In the genomic region with DNA sequence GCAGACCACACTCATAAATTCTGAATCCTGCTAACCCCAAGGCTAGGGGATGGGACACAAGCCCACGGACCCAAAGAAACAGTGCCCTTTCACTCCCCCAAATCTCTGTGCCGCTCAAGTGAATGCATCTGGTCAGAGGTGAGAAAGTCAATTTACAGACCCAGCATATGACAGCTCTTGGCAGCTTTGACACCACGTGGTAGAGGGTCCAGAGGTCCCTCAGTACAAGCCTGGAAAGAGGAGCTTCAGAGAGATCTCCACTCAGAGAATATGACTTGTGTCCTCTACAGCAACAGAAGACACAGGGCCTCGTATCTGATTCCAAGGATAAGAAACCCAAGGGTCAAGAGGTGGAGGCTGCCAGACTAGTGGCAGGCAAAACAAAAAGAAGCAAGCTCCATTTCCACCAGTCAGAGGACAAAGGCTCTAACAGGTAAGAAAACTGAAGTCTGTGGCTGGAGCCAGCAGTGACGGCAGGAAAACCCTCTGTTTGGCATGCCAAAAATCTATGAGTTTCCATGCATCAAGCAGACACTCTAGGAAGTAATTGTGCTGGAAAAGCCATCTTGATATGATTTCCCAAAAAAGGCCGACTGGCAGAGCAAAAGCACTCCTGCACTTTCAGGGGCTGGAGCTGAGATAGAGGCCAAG, we compare ENCODE assay signal across 2 cellular contexts.
TF ChIP-seq lines count a peak whose summit lies in the region.

No MANE protein-coding gene starts in this region.

TF ChIP-seq in GM12878, 131 proteins besides CTCF, POLR2A, EP300 and RAD21 (continued from another document):
- TF ChIP-seq, protein P1, sequence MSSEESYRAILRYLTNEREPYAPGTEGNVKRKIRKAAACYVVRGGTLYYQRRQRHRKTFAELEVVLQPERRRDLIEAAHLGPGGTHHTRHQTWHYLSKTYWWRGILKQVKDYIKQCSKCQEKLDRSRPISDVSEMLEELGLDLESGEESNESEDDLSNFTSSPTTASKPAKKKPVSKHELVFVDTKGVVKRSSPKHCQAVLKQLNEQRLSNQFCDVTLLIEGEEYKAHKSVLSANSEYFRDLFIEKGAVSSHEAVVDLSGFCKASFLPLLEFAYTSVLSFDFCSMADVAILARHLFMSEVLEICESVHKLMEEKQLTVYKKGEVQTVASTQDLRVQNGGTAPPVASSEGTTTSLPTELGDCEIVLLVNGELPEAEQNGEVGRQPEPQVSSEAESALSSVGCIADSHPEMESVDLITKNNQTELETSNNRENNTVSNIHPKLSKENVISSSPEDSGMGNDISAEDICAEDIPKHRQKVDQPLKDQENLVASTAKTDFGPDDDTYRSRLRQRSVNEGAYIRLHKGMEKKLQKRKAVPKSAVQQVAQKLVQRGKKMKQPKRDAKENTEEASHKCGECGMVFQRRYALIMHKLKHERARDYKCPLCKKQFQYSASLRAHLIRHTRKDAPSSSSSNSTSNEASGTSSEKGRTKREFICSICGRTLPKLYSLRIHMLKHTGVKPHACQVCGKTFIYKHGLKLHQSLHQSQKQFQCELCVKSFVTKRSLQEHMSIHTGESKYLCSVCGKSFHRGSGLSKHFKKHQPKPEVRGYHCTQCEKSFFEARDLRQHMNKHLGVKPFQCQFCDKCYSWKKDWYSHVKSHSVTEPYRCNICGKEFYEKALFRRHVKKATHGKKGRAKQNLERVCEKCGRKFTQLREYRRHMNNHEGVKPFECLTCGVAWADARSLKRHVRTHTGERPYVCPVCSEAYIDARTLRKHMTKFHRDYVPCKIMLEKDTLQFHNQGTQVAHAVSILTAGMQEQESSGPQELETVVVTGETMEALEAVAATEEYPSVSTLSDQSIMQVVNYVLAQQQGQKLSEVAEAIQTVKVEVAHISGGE (CRISPR knock-in tag; IDR thresholded peaks at IDR 0.05) = peak; percentile 22; the same call in 1 of the 2 replicates
- TF ChIP-seq, protein P2, sequence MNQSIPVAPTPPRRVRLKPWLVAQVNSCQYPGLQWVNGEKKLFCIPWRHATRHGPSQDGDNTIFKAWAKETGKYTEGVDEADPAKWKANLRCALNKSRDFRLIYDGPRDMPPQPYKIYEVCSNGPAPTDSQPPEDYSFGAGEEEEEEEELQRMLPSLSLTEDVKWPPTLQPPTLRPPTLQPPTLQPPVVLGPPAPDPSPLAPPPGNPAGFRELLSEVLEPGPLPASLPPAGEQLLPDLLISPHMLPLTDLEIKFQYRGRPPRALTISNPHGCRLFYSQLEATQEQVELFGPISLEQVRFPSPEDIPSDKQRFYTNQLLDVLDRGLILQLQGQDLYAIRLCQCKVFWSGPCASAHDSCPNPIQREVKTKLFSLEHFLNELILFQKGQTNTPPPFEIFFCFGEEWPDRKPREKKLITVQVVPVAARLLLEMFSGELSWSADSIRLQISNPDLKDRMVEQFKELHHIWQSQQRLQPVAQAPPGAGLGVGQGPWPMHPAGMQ (IDR thresholded peaks at IDR 0.05; ENCODE audit: borderline replicate concordance) = no peak

TF ChIP-seq in WTC11, 78 proteins besides CTCF, POLR2A, EP300 and RAD21 (continued from another document):
- TF ChIP-seq, protein P3, sequence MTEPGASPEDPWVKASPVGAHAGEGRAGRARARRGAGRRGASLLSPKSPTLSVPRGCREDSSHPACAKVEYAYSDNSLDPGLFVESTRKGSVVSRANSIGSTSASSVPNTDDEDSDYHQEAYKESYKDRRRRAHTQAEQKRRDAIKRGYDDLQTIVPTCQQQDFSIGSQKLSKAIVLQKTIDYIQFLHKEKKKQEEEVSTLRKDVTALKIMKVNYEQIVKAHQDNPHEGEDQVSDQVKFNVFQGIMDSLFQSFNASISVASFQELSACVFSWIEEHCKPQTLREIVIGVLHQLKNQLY (CRISPR knock-in tag; IDR thresholded peaks at IDR 0.05) = no peak
- TF ChIP-seq, protein P4, sequence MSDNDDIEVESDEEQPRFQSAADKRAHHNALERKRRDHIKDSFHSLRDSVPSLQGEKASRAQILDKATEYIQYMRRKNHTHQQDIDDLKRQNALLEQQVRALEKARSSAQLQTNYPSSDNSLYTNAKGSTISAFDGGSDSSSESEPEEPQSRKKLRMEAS (CRISPR knock-in tag; IDR thresholded peaks at IDR 0.05) = no peak
- TF ChIP-seq, protein P5, sequence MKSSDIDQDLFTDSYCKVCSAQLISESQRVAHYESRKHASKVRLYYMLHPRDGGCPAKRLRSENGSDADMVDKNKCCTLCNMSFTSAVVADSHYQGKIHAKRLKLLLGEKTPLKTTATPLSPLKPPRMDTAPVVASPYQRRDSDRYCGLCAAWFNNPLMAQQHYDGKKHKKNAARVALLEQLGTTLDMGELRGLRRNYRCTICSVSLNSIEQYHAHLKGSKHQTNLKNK (CRISPR knock-in tag; IDR thresholded peaks at IDR 0.05) = no peak
- TF ChIP-seq, protein P6, sequence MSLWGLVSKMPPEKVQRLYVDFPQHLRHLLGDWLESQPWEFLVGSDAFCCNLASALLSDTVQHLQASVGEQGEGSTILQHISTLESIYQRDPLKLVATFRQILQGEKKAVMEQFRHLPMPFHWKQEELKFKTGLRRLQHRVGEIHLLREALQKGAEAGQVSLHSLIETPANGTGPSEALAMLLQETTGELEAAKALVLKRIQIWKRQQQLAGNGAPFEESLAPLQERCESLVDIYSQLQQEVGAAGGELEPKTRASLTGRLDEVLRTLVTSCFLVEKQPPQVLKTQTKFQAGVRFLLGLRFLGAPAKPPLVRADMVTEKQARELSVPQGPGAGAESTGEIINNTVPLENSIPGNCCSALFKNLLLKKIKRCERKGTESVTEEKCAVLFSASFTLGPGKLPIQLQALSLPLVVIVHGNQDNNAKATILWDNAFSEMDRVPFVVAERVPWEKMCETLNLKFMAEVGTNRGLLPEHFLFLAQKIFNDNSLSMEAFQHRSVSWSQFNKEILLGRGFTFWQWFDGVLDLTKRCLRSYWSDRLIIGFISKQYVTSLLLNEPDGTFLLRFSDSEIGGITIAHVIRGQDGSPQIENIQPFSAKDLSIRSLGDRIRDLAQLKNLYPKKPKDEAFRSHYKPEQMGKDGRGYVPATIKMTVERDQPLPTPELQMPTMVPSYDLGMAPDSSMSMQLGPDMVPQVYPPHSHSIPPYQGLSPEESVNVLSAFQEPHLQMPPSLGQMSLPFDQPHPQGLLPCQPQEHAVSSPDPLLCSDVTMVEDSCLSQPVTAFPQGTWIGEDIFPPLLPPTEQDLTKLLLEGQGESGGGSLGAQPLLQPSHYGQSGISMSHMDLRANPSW (CRISPR knock-in tag; conservative IDR thresholded peaks at IDR 0.05; ENCODE audit: low read depth) = no peak
- TF ChIP-seq, protein P7, sequence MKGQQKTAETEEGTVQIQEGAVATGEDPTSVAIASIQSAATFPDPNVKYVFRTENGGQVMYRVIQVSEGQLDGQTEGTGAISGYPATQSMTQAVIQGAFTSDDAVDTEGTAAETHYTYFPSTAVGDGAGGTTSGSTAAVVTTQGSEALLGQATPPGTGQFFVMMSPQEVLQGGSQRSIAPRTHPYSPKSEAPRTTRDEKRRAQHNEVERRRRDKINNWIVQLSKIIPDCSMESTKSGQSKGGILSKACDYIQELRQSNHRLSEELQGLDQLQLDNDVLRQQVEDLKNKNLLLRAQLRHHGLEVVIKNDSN (CRISPR knock-in tag; IDR thresholded peaks at IDR 0.05) = no peak
- TF ChIP-seq OVOL2 (CRISPR knock-in tag; IDR thresholded peaks at IDR 0.05; ENCODE audit: borderline replicate concordance) = no peak
- TF ChIP-seq, protein P8, sequence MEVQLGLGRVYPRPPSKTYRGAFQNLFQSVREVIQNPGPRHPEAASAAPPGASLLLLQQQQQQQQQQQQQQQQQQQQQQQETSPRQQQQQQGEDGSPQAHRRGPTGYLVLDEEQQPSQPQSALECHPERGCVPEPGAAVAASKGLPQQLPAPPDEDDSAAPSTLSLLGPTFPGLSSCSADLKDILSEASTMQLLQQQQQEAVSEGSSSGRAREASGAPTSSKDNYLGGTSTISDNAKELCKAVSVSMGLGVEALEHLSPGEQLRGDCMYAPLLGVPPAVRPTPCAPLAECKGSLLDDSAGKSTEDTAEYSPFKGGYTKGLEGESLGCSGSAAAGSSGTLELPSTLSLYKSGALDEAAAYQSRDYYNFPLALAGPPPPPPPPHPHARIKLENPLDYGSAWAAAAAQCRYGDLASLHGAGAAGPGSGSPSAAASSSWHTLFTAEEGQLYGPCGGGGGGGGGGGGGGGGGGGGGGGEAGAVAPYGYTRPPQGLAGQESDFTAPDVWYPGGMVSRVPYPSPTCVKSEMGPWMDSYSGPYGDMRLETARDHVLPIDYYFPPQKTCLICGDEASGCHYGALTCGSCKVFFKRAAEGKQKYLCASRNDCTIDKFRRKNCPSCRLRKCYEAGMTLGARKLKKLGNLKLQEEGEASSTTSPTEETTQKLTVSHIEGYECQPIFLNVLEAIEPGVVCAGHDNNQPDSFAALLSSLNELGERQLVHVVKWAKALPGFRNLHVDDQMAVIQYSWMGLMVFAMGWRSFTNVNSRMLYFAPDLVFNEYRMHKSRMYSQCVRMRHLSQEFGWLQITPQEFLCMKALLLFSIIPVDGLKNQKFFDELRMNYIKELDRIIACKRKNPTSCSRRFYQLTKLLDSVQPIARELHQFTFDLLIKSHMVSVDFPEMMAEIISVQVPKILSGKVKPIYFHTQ (CRISPR knock-in tag; IDR thresholded peaks at IDR 0.05) = no peak
- TF ChIP-seq, protein P9, sequence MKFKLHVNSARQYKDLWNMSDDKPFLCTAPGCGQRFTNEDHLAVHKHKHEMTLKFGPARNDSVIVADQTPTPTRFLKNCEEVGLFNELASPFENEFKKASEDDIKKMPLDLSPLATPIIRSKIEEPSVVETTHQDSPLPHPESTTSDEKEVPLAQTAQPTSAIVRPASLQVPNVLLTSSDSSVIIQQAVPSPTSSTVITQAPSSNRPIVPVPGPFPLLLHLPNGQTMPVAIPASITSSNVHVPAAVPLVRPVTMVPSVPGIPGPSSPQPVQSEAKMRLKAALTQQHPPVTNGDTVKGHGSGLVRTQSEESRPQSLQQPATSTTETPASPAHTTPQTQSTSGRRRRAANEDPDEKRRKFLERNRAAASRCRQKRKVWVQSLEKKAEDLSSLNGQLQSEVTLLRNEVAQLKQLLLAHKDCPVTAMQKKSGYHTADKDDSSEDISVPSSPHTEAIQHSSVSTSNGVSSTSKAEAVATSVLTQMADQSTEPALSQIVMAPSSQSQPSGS (CRISPR knock-in tag; IDR thresholded peaks at IDR 0.05; ENCODE audit: borderline replicate concordance, low read depth) = no peak
